Comparison of ENCODE assay signal across 4 cellular contexts in the genomic region with DNA sequence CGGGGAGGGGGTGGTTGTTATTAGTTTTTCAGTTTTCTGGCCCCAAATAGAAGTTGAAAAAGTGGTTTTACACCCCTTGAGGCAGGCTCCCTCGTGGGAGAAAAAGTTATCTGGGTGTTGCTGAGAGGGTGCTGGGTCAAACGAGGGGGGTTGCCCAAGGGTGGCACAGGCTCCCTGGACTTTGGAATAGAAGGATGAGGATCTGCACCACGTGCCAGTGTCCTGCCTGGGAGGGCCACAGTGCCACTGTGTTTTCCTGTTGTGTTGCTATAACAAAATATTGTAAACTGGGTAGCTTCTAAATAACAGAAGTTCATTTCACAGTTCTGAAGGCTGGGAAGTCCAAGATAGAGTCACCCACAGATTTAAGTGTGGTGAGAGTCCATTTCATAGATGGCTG.
"Had no signal": no experiment of that assay in that cellular context is flagged by ENCODE, and none has a peak within 500 bp of the region (broad histone marks: within the 10 kb centered on the region; RNA-seq: fewer than 3 reads in every experiment).

No MANE protein-coding gene starts in this region.

- H3K27ac ChIP-seq: HL-60, KMS-11 had no signal

- H3K9ac ChIP-seq: KMS-11 had no signal

- H3K4me2 ChIP-seq: KMS-11 had no signal

- H3K4me3 ChIP-seq: K562 had no signal

- ATAC-seq: HepG2, K562 had no signal
